1 cellular context compared by ENCODE assay signal in the genomic region with DNA sequence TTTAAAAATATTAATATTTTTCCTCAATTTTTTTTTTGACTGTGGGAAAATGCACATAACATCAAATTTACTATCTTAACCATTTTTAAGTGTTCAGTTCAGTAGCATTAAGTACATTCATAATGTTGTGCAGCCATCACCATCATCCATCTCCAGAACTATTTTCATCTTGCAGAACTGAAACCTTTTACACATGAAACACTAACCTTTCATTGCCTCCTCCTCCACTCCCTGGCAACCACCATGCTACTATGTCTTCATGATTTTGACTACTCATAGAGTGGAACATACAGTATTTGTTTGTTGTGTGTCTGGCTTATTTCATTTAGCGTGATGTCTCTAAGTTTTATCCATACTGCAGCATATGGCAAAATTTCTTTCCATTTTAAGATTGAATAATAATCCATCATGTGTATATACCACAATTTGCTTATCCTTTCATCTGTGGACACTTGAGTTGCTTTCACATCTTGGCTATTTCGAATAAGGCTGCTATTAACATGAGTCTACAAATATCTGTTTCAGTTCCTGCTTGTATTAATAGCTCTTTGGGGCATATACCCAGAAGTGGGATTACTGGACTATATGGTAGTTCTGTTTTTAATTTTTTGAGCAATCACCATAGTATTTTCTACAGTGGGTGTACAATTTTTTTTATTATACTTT.
TF ChIP-seq lines count a peak whose summit lies in the region.

No MANE protein-coding gene starts in this region.

TF ChIP-seq in HepG2, 621 proteins besides CTCF, POLR2A, EP300 and RAD21 (continued from another document):
- TF ChIP-seq, protein P1, sequence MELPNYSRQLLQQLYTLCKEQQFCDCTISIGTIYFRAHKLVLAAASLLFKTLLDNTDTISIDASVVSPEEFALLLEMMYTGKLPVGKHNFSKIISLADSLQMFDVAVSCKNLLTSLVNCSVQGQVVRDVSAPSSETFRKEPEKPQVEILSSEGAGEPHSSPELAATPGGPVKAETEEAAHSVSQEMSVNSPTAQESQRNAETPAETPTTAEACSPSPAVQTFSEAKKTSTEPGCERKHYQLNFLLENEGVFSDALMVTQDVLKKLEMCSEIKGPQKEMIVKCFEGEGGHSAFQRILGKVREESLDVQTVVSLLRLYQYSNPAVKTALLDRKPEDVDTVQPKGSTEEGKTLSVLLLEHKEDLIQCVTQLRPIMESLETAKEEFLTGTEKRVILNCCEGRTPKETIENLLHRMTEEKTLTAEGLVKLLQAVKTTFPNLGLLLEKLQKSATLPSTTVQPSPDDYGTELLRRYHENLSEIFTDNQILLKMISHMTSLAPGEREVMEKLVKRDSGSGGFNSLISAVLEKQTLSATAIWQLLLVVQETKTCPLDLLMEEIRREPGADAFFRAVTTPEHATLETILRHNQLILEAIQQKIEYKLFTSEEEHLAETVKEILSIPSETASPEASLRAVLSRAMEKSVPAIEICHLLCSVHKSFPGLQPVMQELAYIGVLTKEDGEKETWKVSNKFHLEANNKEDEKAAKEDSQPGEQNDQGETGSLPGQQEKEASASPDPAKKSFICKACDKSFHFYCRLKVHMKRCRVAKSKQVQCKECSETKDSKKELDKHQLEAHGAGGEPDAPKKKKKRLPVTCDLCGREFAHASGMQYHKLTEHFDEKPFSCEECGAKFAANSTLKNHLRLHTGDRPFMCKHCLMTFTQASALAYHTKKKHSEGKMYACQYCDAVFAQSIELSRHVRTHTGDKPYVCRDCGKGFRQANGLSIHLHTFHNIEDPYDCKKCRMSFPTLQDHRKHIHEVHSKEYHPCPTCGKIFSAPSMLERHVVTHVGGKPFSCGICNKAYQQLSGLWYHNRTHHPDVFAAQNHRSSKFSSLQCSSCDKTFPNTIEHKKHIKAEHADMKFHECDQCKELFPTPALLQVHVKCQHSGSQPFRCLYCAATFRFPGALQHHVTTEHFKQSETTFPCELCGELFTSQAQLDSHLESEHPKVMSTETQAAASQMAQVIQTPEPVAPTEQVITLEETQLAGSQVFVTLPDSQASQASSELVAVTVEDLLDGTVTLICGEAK (IDR thresholded peaks at IDR 0.05): no peak
- TF ChIP-seq, protein P1 (CRISPR knock-in tag; IDR thresholded peaks at IDR 0.05): no peak
- TF ChIP-seq, protein P2, sequence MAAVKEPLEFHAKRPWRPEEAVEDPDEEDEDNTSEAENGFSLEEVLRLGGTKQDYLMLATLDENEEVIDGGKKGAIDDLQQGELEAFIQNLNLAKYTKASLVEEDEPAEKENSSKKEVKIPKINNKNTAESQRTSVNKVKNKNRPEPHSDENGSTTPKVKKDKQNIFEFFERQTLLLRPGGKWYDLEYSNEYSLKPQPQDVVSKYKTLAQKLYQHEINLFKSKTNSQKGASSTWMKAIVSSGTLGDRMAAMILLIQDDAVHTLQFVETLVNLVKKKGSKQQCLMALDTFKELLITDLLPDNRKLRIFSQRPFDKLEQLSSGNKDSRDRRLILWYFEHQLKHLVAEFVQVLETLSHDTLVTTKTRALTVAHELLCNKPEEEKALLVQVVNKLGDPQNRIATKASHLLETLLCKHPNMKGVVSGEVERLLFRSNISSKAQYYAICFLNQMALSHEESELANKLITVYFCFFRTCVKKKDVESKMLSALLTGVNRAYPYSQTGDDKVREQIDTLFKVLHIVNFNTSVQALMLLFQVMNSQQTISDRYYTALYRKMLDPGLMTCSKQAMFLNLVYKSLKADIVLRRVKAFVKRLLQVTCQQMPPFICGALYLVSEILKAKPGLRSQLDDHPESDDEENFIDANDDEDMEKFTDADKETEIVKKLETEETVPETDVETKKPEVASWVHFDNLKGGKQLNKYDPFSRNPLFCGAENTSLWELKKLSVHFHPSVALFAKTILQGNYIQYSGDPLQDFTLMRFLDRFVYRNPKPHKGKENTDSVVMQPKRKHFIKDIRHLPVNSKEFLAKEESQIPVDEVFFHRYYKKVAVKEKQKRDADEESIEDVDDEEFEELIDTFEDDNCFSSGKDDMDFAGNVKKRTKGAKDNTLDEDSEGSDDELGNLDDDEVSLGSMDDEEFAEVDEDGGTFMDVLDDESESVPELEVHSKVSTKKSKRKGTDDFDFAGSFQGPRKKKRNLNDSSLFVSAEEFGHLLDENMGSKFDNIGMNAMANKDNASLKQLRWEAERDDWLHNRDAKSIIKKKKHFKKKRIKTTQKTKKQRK (IDR thresholded peaks at IDR 0.05; ENCODE audit: low read length): no peak
- TF ChIP-seq NFKBIZ (CRISPR knock-in tag; IDR thresholded peaks at IDR 0.05): no peak
- TF ChIP-seq, protein P3, sequence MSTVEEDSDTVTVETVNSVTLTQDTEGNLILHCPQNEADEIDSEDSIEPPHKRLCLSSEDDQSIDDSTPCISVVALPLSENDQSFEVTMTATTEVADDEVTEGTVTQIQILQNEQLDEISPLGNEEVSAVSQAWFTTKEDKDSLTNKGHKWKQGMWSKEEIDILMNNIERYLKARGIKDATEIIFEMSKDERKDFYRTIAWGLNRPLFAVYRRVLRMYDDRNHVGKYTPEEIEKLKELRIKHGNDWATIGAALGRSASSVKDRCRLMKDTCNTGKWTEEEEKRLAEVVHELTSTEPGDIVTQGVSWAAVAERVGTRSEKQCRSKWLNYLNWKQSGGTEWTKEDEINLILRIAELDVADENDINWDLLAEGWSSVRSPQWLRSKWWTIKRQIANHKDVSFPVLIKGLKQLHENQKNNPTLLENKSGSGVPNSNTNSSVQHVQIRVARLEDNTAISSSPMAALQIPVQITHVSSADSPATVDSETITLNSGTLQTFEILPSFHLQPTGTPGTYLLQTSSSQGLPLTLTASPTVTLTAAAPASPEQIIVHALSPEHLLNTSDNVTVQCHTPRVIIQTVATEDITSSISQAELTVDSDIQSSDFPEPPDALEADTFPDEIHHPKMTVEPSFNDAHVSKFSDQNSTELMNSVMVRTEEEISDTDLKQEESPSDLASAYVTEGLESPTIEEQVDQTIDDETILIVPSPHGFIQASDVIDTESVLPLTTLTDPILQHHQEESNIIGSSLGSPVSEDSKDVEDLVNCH (CRISPR knock-in tag; IDR thresholded peaks at IDR 0.05): no peak
- TF ChIP-seq ZNF3 (CRISPR knock-in tag; IDR thresholded peaks at IDR 0.05): no peak
- TF ChIP-seq KDM6A (CRISPR knock-in tag; IDR thresholded peaks at IDR 0.05; ENCODE audit: low read depth): no peak
- no peak for TF ChIP-seq SALL2 (CRISPR knock-in tag; IDR thresholded peaks at IDR 0.05)
- no peak for TF ChIP-seq CBX5 (CRISPR knock-in tag; IDR thresholded peaks at IDR 0.05; ENCODE audit: borderline replicate concordance)
- no peak for TF ChIP-seq FOXO1 (CRISPR knock-in tag; IDR thresholded peaks at IDR 0.05)
- TF ChIP-seq CBX2 (IDR thresholded peaks at IDR 0.05; ENCODE audit: low read depth, low read length): no peak
- TF ChIP-seq CBX2 (CRISPR knock-in tag; IDR thresholded peaks at IDR 0.05; ENCODE audit: low read depth): no peak
- TF ChIP-seq, protein P4, sequence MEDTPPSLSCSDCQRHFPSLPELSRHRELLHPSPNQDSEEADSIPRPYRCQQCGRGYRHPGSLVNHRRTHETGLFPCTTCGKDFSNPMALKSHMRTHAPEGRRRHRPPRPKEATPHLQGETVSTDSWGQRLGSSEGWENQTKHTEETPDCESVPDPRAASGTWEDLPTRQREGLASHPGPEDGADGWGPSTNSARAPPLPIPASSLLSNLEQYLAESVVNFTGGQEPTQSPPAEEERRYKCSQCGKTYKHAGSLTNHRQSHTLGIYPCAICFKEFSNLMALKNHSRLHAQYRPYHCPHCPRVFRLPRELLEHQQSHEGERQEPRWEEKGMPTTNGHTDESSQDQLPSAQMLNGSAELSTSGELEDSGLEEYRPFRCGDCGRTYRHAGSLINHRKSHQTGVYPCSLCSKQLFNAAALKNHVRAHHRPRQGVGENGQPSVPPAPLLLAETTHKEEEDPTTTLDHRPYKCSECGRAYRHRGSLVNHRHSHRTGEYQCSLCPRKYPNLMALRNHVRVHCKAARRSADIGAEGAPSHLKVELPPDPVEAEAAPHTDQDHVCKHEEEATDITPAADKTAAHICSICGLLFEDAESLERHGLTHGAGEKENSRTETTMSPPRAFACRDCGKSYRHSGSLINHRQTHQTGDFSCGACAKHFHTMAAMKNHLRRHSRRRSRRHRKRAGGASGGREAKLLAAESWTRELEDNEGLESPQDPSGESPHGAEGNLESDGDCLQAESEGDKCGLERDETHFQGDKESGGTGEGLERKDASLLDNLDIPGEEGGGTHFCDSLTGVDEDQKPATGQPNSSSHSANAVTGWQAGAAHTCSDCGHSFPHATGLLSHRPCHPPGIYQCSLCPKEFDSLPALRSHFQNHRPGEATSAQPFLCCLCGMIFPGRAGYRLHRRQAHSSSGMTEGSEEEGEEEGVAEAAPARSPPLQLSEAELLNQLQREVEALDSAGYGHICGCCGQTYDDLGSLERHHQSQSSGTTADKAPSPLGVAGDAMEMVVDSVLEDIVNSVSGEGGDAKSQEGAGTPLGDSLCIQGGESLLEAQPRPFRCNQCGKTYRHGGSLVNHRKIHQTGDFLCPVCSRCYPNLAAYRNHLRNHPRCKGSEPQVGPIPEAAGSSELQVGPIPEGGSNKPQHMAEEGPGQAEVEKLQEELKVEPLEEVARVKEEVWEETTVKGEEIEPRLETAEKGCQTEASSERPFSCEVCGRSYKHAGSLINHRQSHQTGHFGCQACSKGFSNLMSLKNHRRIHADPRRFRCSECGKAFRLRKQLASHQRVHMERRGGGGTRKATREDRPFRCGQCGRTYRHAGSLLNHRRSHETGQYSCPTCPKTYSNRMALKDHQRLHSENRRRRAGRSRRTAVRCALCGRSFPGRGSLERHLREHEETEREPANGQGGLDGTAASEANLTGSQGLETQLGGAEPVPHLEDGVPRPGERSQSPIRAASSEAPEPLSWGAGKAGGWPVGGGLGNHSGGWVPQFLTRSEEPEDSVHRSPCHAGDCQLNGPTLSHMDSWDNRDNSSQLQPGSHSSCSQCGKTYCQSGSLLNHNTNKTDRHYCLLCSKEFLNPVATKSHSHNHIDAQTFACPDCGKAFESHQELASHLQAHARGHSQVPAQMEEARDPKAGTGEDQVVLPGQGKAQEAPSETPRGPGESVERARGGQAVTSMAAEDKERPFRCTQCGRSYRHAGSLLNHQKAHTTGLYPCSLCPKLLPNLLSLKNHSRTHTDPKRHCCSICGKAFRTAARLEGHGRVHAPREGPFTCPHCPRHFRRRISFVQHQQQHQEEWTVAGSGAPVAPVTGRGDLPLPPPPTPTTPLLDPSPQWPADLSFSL (CRISPR knock-in tag; IDR thresholded peaks at IDR 0.05): no peak
- no peak for TF ChIP-seq HDAC1 (CRISPR knock-in tag; IDR thresholded peaks at IDR 0.05)
- no peak for TF ChIP-seq ARNT2 (CRISPR knock-in tag; IDR thresholded peaks at IDR 0.05; ENCODE audit: low read depth)
- TF ChIP-seq, protein P5, sequence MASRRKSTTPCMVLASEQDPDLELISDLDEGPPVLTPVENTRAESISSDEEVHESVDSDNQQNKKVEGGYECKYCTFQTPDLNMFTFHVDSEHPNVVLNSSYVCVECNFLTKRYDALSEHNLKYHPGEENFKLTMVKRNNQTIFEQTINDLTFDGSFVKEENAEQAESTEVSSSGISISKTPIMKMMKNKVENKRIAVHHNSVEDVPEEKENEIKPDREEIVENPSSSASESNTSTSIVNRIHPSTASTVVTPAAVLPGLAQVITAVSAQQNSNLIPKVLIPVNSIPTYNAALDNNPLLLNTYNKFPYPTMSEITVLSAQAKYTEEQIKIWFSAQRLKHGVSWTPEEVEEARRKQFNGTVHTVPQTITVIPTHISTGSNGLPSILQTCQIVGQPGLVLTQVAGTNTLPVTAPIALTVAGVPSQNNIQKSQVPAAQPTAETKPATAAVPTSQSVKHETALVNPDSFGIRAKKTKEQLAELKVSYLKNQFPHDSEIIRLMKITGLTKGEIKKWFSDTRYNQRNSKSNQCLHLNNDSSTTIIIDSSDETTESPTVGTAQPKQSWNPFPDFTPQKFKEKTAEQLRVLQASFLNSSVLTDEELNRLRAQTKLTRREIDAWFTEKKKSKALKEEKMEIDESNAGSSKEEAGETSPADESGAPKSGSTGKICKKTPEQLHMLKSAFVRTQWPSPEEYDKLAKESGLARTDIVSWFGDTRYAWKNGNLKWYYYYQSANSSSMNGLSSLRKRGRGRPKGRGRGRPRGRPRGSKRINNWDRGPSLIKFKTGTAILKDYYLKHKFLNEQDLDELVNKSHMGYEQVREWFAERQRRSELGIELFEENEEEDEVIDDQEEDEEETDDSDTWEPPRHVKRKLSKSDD (CRISPR knock-in tag; IDR thresholded peaks at IDR 0.05; ENCODE audit: low read depth): no peak
- TF ChIP-seq, protein P6, sequence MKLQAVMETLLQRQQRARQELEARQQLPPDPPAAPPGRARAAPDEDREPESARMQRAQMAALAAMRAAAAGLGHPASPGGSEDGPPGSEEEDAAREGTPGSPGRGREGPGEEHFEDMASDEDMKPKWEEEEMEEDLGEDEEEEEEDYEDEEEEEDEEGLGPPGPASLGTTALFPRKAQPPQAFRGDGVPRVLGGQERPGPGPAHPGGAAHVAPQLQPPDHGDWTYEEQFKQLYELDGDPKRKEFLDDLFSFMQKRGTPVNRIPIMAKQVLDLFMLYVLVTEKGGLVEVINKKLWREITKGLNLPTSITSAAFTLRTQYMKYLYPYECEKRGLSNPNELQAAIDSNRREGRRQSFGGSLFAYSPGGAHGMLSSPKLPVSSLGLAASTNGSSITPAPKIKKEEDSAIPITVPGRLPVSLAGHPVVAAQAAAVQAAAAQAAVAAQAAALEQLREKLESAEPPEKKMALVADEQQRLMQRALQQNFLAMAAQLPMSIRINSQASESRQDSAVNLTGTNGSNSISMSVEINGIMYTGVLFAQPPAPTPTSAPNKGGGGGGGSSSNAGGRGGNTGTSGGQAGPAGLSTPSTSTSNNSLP (IDR thresholded peaks at IDR 0.05; ENCODE audit: low read depth, low read length): no peak
- TF ChIP-seq ZNF605 (CRISPR knock-in tag; IDR thresholded peaks at IDR 0.05): no peak
- no peak for TF ChIP-seq ZNF30 (CRISPR knock-in tag; IDR thresholded peaks at IDR 0.05)
- no peak for TF ChIP-seq MEIS1 (CRISPR knock-in tag; IDR thresholded peaks at IDR 0.05; ENCODE audit: borderline replicate concordance)
- TF ChIP-seq, protein P7, sequence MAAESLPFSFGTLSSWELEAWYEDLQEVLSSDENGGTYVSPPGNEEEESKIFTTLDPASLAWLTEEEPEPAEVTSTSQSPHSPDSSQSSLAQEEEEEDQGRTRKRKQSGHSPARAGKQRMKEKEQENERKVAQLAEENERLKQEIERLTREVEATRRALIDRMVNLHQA (CRISPR knock-in tag; IDR thresholded peaks at IDR 0.05): no peak
